In the genomic region with DNA sequence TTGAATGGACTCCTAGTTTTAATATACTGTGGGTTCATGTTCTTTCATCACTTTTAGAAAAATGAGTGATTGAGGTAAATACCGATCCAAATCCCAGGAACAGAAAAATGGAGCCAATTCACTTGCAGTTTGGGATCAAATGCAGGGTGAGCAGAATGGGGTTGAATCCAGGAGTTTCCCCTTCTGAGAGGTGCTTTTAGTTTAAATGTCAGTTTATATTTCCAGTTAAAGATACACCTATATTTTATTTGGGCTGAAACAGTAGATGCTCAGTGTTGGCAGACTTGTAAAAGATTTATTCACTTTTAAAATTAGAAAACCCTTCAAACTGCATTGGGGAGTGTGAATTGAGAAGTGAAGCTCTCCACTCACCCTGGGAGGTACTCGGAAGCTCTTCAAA, we compare ENCODE assay signal across 26 cellular contexts. TPM values are rescaled to one million over a fixed set of nuclear protein-coding genes. Genes with fewer than 3 reads are reported as not detected.
DNase-seq lines count a peak whose midpoint lies in the region; ATAC-seq and TF ChIP-seq lines count a peak whose summit lies in the region.
"Had no signal": no experiment of that assay in that cellular context is flagged by ENCODE, and none has a peak within 500 bp of the region (broad histone marks: within the 10 kb centered on the region; RNA-seq: fewer than 3 reads in every experiment).

No MANE protein-coding gene starts in this region.

- H3K4me1 Mint-ChIP-seq in brain (peaks cover 40% of the 10 kb centered on the region), immature natural killer cell (peaks cover 0 to 3% of the 10 kb centered on the region in 2 donors)

- H2AFZ ChIP-seq in osteoblast (ENCODE audit: low read length), result no peak overlapping the region

- H3K4me3 ChIP-seq in HAP-1 (peak overlapping the region; percentile 66), iPS-20b (ENCODE audit: low read length) (peak overlapping the region; percentile 93), osteoblast (ENCODE audit: insufficient read depth, low read length) (no peak overlapping the region)
- H3K4me3 ChIP-seq: colonic mucosa, heart left ventricle, vagina had no signal

- peaks cover 26% of the 10 kb centered on the region for H3K36me3 ChIP-seq in HAP-1 (replicated peaks)
- peaks cover 69% of the 10 kb centered on the region for H3K36me3 ChIP-seq in iPS-20b (ENCODE audit: insufficient read depth, low read depth, low read length)
- no peaks in the 10 kb centered on the region for H3K36me3 ChIP-seq in osteoblast (ENCODE audit: insufficient read depth, low read length)
- H3K36me3 ChIP-seq: brain microvascular endothelial cell, colonic mucosa, heart left ventricle, vagina had no signal

- in situ Hi-C loops in HAP-1 (cut with MboI; ENCODE audit: low sequenced_read_pairs), result no loop called here

- H3K4me3 Mint-ChIP-seq in brain (peak overlapping the region; percentile 22 to 89 (median 88)), immature natural killer cell (no peak overlapping the region)
- H3K4me3 Mint-ChIP-seq: activated B cell treated with CpG ODN at 0.5 μM for 24 hours; activated CD4-positive, alpha-beta memory T cell treated with anti-CD3 and anti-CD28 coated beads for 36 hours had no signal

- H3K27ac ChIP-seq in iPS-20b (ENCODE audit: low read length), result no peak overlapping the region
- H3K27ac ChIP-seq in osteoblast (ENCODE audit: low read depth, low read length), result no peak overlapping the region
- H3K27ac ChIP-seq: BLaER1 treated with 17β-estradiol and CSF1 and Interleukin-3, amounts not matched to agents 10 nM and 100 nM; brain microvascular endothelial cell; colonic mucosa; heart left ventricle; vagina had no signal

- H3K9me3 ChIP-seq in HAP-1, result no peaks in the 10 kb centered on the region; the same call in 1 of the 2 replicates
- H3K9me3 ChIP-seq in iPS-20b (ENCODE audit: insufficient read depth, low read depth, low read length), result no peaks in the 10 kb centered on the region
- peaks cover 8% of the 10 kb centered on the region for H3K9me3 ChIP-seq in osteoblast (ENCODE audit: low read depth, low read length)
- H3K9me3 ChIP-seq: colonic mucosa, heart left ventricle, vagina had no signal

- peaks cover 4 to 23% (median 6%) of the 10 kb centered on the region in 5 experiments for H3K9me3 Mint-ChIP-seq in brain
- H3K9me3 Mint-ChIP-seq in immature natural killer cell, result no peaks in the 10 kb centered on the region
- H3K9me3 Mint-ChIP-seq: activated B cell treated with CpG ODN at 0.5 μM for 24 hours; activated CD4-positive, alpha-beta memory T cell treated with anti-CD3 and anti-CD28 coated beads for 36 hours; naive B cell had no signal

- TF ChIP-seq CTCF in brain (conservative IDR thresholded peaks at IDR 0.05) (no peak), osteoblast (IDR thresholded peaks at IDR 0.05; ENCODE audit: extremely low read depth, low read depth, low read length) (no peak)

- no peak for ATAC-seq in HG02840 (IDR thresholded peaks at IDR 0.05; ENCODE audit: low FRiP score, unreplicated experiment)
- ATAC-seq: heart left ventricle had no signal

- H3K4me2 ChIP-seq in osteoblast (ENCODE audit: insufficient read depth, low read length), result no peak overlapping the region
- H3K4me2 ChIP-seq: BLaER1 treated with 17β-estradiol and CSF1 and Interleukin-3, amounts not matched to agents 10 nM and 100 nM had no signal

- H4K20me1 ChIP-seq in osteoblast (ENCODE audit: insufficient read depth, low read length), result no peaks in the 10 kb centered on the region

- DNase-seq in HAP-1 (ENCODE audit: low spot score in 2 of 2) (no peak), osteoblast (ENCODE audit: insufficient read length, low spot score, missing footprints) (peak; percentile 71), putamen (ENCODE audit: low spot score) (no peak), immature natural killer cell (no peak), COLO829 (ENCODE audit: low spot score) (no peak)
- DNase-seq: activated B cell treated with CpG ODN at 0.5 μM for 24 hours; activated CD4-positive, alpha-beta memory T cell treated with anti-CD3 and anti-CD28 coated beads for 36 hours; activated gamma-delta T cell; brain microvascular endothelial cell; Calu3; colonic mucosa; heart left ventricle; MM.1S; naive B cell; NCI-H1436; NCI-H2171; NCI-H774; posterior cingulate gyrus; stimulated activated CD4-positive, alpha-beta T cell treated with anti-CD3 and anti-CD28 coated beads, Interleukin-1b, Interleukin-23, amount 100 ng/mL, for 48 hours; T-helper 9 cell had no signal

- H3K79me2 ChIP-seq in osteoblast (ENCODE audit: insufficient read depth, low read length), result no peaks in the 10 kb centered on the region

- H3K27me3 Mint-ChIP-seq in brain, result peaks cover 78% of the 10 kb centered on the region
- peaks cover 10 to 14% (median 13%) of the 10 kb centered on the region in 3 donors for H3K27me3 Mint-ChIP-seq in immature natural killer cell (ENCODE audit: low read depth in 3 of 3)

- peaks cover 17% of the 10 kb centered on the region for H3K36me3 Mint-ChIP-seq in brain
- H3K36me3 Mint-ChIP-seq in immature natural killer cell, result peaks cover 0 to 3% (median 0%) of the 10 kb centered on the region in 3 donors
- H3K36me3 Mint-ChIP-seq: activated CD4-positive, alpha-beta memory T cell treated with anti-CD3 and anti-CD28 coated beads for 36 hours; naive B cell had no signal

- H3K27ac Mint-ChIP-seq in brain (peak overlapping the region in 2 of 5 experiments; percentile 44 to 57), immature natural killer cell (no peak overlapping the region)
- H3K27ac Mint-ChIP-seq: activated B cell treated with CpG ODN at 0.5 μM for 24 hours; activated CD4-positive, alpha-beta memory T cell treated with anti-CD3 and anti-CD28 coated beads for 36 hours; naive B cell had no signal

- peak overlapping the region; percentile 98 for H3K9ac ChIP-seq in iPS-20b (ENCODE audit: low read depth, low read length)
- H3K9ac ChIP-seq: BLaER1 treated with 17β-estradiol and CSF1 and Interleukin-3, amounts not matched to agents 10 nM and 100 nM had no signal

- H3K27me3 ChIP-seq in HAP-1 (ENCODE audit: low read depth) (no peaks in the 10 kb centered on the region), iPS-20b (ENCODE audit: insufficient read depth, low read length) (no peaks in the 10 kb centered on the region), osteoblast (ENCODE audit: insufficient read depth, low read length) (peaks cover 86% of the 10 kb centered on the region)

- H3K4me1 ChIP-seq in HAP-1 (peaks cover 34% of the 10 kb centered on the region), iPS-20b (ENCODE audit: insufficient read depth, low read length) (peaks cover 18% of the 10 kb centered on the region), osteoblast (ENCODE audit: insufficient read depth, low read length) (no peaks in the 10 kb centered on the region)
- H3K4me1 ChIP-seq: colonic mucosa had no signal

RNA-seq across cellular contexts. Expression of gene TRIM71, which starts 2.6 kb away (rescaled TPM):
- polyA plus RNA-seq in brain (ENCODE audit: insufficient read depth, low read depth, low replicate concordance), result 0.10 TPM
- not detected in 2 replicates for total RNA-seq in osteoblast
- not detected for polyA plus RNA-seq in immature natural killer cell
- total RNA-seq: activated B cell treated with CpG ODN at 0.5 μM for 24 hours, Calu3, Daoy, vagina had no signal
- polyA plus RNA-seq: heart left ventricle had no signal

Comparison
In these comparisons a context has a peak if more than half of its experiments do, and no peak if none do; other contexts are left out.
1. H3K4me3 Mint-ChIP-seq: peak in brain (5 of 5); none in immature natural killer cell (0 of 5).